ENCODE assay signal across 1 cellular context in the genomic region with DNA sequence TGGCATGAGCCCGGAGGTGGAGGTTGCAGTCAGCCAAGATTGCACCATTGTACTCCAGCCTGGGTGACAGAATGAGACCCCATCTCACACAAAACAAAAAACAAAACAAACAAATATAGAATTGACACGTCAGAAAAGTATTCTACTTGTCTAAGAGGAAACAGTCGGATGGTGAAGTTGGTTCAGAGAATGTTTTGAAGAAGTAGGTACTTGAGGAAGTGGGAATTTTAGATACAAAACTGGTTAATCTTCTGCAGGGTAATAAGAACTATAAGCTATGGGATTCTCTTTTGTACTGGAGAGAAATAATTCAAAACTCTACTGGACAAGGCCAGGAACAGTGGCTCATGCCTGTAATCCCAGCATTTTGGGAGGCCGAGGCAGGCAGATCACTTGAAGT.
TF ChIP-seq lines count a peak whose summit lies in the region.

No MANE protein-coding gene starts in this region.

TF ChIP-seq in K562, 482 proteins besides CTCF, POLR2A, EP300 and RAD21:
- no peak for TF ChIP-seq ZNF277 (CRISPR knock-in tag; IDR thresholded peaks at IDR 0.05; ENCODE audit: borderline replicate concordance)
- TF ChIP-seq, protein P1, sequence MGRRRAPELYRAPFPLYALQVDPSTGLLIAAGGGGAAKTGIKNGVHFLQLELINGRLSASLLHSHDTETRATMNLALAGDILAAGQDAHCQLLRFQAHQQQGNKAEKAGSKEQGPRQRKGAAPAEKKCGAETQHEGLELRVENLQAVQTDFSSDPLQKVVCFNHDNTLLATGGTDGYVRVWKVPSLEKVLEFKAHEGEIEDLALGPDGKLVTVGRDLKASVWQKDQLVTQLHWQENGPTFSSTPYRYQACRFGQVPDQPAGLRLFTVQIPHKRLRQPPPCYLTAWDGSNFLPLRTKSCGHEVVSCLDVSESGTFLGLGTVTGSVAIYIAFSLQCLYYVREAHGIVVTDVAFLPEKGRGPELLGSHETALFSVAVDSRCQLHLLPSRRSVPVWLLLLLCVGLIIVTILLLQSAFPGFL (CRISPR knock-in tag; IDR thresholded peaks at IDR 0.05) = no peak
- TF ChIP-seq RBFOX2 (IDR thresholded peaks at IDR 0.05; ENCODE audit: low read depth, low read length) = no peak
- TF ChIP-seq BRCA1 (IDR thresholded peaks at IDR 0.05) = no peak
- no peak for TF ChIP-seq BRCA1 (CRISPR knock-in tag; IDR thresholded peaks at IDR 0.05)
- TF ChIP-seq RBM14 (IDR thresholded peaks at IDR 0.05; ENCODE audit: borderline replicate concordance, insufficient read depth, low read depth, low read length) = no peak
- no peak for TF ChIP-seq SRF (CRISPR knock-in tag; IDR thresholded peaks at IDR 0.05)
- no peak for TF ChIP-seq ASH1L (IDR thresholded peaks at IDR 0.05; ENCODE audit: borderline replicate concordance, low read depth, partially characterized antibody)
- no peak for TF ChIP-seq DDX20 (tag; IDR thresholded peaks at IDR 0.05; ENCODE audit: low read depth)
- TF ChIP-seq CBX8 (IDR thresholded peaks at IDR 0.05; ENCODE audit: borderline replicate concordance, extremely low read depth, low read depth, low read length, poor library complexity, severe bottlenecking) = no peak
- TF ChIP-seq GABPA (tag; conservative IDR thresholded peaks at IDR 0.05; ENCODE audit: low read depth) = no peak
- no peak for TF ChIP-seq NR2C1 (IDR thresholded peaks at IDR 0.05)
- no peak for TF ChIP-seq NR2C1 (tag; IDR thresholded peaks at IDR 0.05)
- TF ChIP-seq HNRNPUL1 (IDR thresholded peaks at IDR 0.05; ENCODE audit: low read length) = no peak
- TF ChIP-seq LCOR (CRISPR knock-in tag; IDR thresholded peaks at IDR 0.05) = no peak
- TF ChIP-seq, protein P2, sequence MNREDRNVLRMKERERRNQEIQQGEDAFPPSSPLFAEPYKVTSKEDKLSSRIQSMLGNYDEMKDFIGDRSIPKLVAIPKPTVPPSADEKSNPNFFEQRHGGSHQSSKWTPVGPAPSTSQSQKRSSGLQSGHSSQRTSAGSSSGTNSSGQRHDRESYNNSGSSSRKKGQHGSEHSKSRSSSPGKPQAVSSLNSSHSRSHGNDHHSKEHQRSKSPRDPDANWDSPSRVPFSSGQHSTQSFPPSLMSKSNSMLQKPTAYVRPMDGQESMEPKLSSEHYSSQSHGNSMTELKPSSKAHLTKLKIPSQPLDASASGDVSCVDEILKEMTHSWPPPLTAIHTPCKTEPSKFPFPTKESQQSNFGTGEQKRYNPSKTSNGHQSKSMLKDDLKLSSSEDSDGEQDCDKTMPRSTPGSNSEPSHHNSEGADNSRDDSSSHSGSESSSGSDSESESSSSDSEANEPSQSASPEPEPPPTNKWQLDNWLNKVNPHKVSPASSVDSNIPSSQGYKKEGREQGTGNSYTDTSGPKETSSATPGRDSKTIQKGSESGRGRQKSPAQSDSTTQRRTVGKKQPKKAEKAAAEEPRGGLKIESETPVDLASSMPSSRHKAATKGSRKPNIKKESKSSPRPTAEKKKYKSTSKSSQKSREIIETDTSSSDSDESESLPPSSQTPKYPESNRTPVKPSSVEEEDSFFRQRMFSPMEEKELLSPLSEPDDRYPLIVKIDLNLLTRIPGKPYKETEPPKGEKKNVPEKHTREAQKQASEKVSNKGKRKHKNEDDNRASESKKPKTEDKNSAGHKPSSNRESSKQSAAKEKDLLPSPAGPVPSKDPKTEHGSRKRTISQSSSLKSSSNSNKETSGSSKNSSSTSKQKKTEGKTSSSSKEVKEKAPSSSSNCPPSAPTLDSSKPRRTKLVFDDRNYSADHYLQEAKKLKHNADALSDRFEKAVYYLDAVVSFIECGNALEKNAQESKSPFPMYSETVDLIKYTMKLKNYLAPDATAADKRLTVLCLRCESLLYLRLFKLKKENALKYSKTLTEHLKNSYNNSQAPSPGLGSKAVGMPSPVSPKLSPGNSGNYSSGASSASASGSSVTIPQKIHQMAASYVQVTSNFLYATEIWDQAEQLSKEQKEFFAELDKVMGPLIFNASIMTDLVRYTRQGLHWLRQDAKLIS (CRISPR knock-in tag; IDR thresholded peaks at IDR 0.05) = no peak
- TF ChIP-seq ZNF717 (CRISPR knock-in tag; IDR thresholded peaks at IDR 0.05) = no peak
- no peak for TF ChIP-seq BDP1 (IDR thresholded peaks at IDR 0.05; ENCODE audit: insufficient read depth, insufficient read length)
- no peak for TF ChIP-seq HDGF (IDR thresholded peaks at IDR 0.05)
